ENCODE assay signal across 8 cellular contexts in genomic region chr2:86035883-86036789, GRCh38.
DNase-seq lines count a peak whose midpoint lies in the region; ATAC-seq, FAIRE-seq and TF ChIP-seq lines count a peak whose summit lies in the region.

No MANE protein-coding gene starts in this region.

- no peak overlapping the region for H2AFZ ChIP-seq in endothelial cell of umbilical vein (ENCODE audit: low read depth, low read length)

- H3K36me3 ChIP-seq in endothelial cell of umbilical vein (ENCODE audit: control insufficient read depth in 2 of 2, extremely low read depth in 1 of 2, insufficient read depth in 2 of 2, low read length in 2 of 2) (peaks cover 4 to 22% of the 10 kb centered on the region in 2 experiments), muscle layer of colon (ENCODE audit: insufficient read depth, low read length) (peaks cover 46% of the 10 kb centered on the region)

- H3K4me1 Mint-ChIP-seq in activated CD8-positive, alpha-beta T cell treated with anti-CD3 and anti-CD28 coated beads, Interleukin-2, amount 10 ng/mL, durations not matched to agents 7 days and 5 days (ENCODE audit: low read depth): peaks cover 86% of the 10 kb centered on the region
- peaks cover 72% of the 10 kb centered on the region for H3K4me1 Mint-ChIP-seq in stimulated activated naive CD8-positive, alpha-beta T cell treated with anti-CD3 and anti-CD28 coated beads, Interleukin-15, Interleukin-2, amounts not matched to agents 100 ng/mL and 50 ng/mL, for 24 hours (ENCODE audit: low read depth)

- peak overlapping the region; percentile 95 for H3K27ac Mint-ChIP-seq in activated CD8-positive, alpha-beta T cell treated with anti-CD3 and anti-CD28 coated beads, Interleukin-2, amount 10 ng/mL, durations not matched to agents 7 days and 5 days
- peak overlapping the region; percentile 97 for H3K27ac Mint-ChIP-seq in stimulated activated naive CD8-positive, alpha-beta T cell treated with anti-CD3 and anti-CD28 coated beads, Interleukin-15, Interleukin-2, amounts not matched to agents 100 ng/mL and 50 ng/mL, for 24 hours

- BruUV-seq in endothelial cell of umbilical vein (replicated peaks; lab: Mats Ljungman, UMichigan): TSS peak; percentile 56

- H3K27ac ChIP-seq in endothelial cell of umbilical vein (ENCODE audit: insufficient read depth, low read depth, low read length): peak overlapping the region; percentile 96
- peak overlapping the region; percentile 63 for H3K27ac ChIP-seq in muscle layer of colon (ENCODE audit: low read depth, low read length)

- H3K9me3 ChIP-seq in endothelial cell of umbilical vein (replicated peaks; ENCODE audit: control insufficient read depth, insufficient read depth, low read length) (no peaks in the 10 kb centered on the region), muscle layer of colon (ENCODE audit: low read length) (no peaks in the 10 kb centered on the region)

- peak overlapping the region; percentile 66 for H3K9ac ChIP-seq in endothelial cell of umbilical vein (replicated peaks; ENCODE audit: extremely low read depth, insufficient read depth, low read length)
- H3K9ac ChIP-seq in muscle layer of colon (ENCODE audit: low read length): peak overlapping the region; percentile 15

- no peaks in the 10 kb centered on the region for H3K27me3 ChIP-seq in endothelial cell of umbilical vein (ENCODE audit: control insufficient read depth in 2 of 2, insufficient read depth in 2 of 2, low read length in 2 of 2)
- H3K27me3 ChIP-seq in muscle layer of colon (ENCODE audit: control insufficient read depth in 1 of 2, insufficient read depth in 2 of 2, low read length in 2 of 2): no peaks in the 10 kb centered on the region

- H3K4me3 ChIP-seq in endothelial cell of umbilical vein (replicated peaks in 1 of 3; ENCODE audit: insufficient read depth in 1 of 3, low read depth in 1 of 3, low read length in 3 of 3) (peak overlapping the region in 1 of 3 experiments; percentile 2), muscle layer of colon (ENCODE audit: low read depth in 1 of 2, low read length in 2 of 2) (no peak overlapping the region)

- H3K36me3 Mint-ChIP-seq in activated CD8-positive, alpha-beta T cell treated with anti-CD3 and anti-CD28 coated beads, Interleukin-2, amount 10 ng/mL, durations not matched to agents 7 days and 5 days (ENCODE audit: low read depth): peaks cover 75% of the 10 kb centered on the region
- H3K36me3 Mint-ChIP-seq in stimulated activated naive CD8-positive, alpha-beta T cell treated with anti-CD3 and anti-CD28 coated beads, Interleukin-15, Interleukin-2, amounts not matched to agents 100 ng/mL and 50 ng/mL, for 24 hours (ENCODE audit: low read depth): peaks cover 84% of the 10 kb centered on the region

- peak; percentile 83 for ATAC-seq in GM18867 (IDR thresholded peaks at IDR 0.05; ENCODE audit: unreplicated experiment)
- ATAC-seq in HG03097 (IDR thresholded peaks at IDR 0.05; ENCODE audit: low FRiP score, unreplicated experiment): peak; percentile 49
- peak; percentile 48 for ATAC-seq in activated CD8-positive, alpha-beta T cell treated with anti-CD3 and anti-CD28 coated beads, Interleukin-2, amount 10 ng/mL, durations not matched to agents 7 days and 5 days

- no peaks in the 10 kb centered on the region for H3K9me1 ChIP-seq in endothelial cell of umbilical vein (replicated peaks; ENCODE audit: control insufficient read depth, extremely low read depth, insufficient read depth, low read length)

- FAIRE-seq in endothelial cell of umbilical vein (lab: Jason Lieb, UNC): peak; percentile 99

- intact Hi-C loops in endothelial cell of umbilical vein (cut with micrococcal nuclease): loop anchor here (1.0 kb wide), 7 partner anchors 8 to 264 kb away; no protein-coding TSS in a partner anchor

- no peaks in the 10 kb centered on the region for H3K79me2 ChIP-seq in endothelial cell of umbilical vein (ENCODE audit: control insufficient read depth, insufficient read depth, low read length)

- CTCF ChIA-PET in activated CD8-positive, alpha-beta T cell treated with anti-CD3 and anti-CD28 coated beads, Interleukin-2, amount 10 ng/mL, durations not matched to agents 7 days and 5 days (lab: Charles Lee): interaction anchor here (0.7 to 12.9 kb wide), 35 partner anchors 9 to 399 kb away, joined by 3 to 161 read pairs (median 5); partner anchors contain the start of gene ST3GAL5
- CTCF ChIA-PET in endothelial cell of umbilical vein (lab: Charles Lee): interaction anchor here (1.0 to 6.6 kb wide), 14 partner anchors 8 to 399 kb away, joined by 3 to 95 read pairs (median 6); partner anchors contain the start of gene ST3GAL5

- H3K4me2 ChIP-seq in endothelial cell of umbilical vein (ENCODE audit: insufficient read depth, low read length): peak overlapping the region; percentile 56

- no peaks in the 10 kb centered on the region for H3K27me3 Mint-ChIP-seq in activated CD8-positive, alpha-beta T cell treated with anti-CD3 and anti-CD28 coated beads, Interleukin-2, amount 10 ng/mL, durations not matched to agents 7 days and 5 days (ENCODE audit: low read depth)
- no peaks in the 10 kb centered on the region for H3K27me3 Mint-ChIP-seq in stimulated activated naive CD8-positive, alpha-beta T cell treated with anti-CD3 and anti-CD28 coated beads, Interleukin-15, Interleukin-2, amounts not matched to agents 100 ng/mL and 50 ng/mL, for 24 hours

- TF ChIP-seq POLR2A in endothelial cell of umbilical vein (IDR thresholded peaks at IDR 0.05; ENCODE audit: low read depth, low read length): no peak

- no peaks in the 10 kb centered on the region for H4K20me1 ChIP-seq in endothelial cell of umbilical vein (replicated peaks; ENCODE audit: control insufficient read depth, extremely low read depth, insufficient read depth, low read length)

- peak overlapping the region; percentile 61 for H3K4me3 Mint-ChIP-seq in activated CD8-positive, alpha-beta T cell treated with anti-CD3 and anti-CD28 coated beads, Interleukin-2, amount 10 ng/mL, durations not matched to agents 7 days and 5 days
- H3K4me3 Mint-ChIP-seq in stimulated activated naive CD8-positive, alpha-beta T cell treated with anti-CD3 and anti-CD28 coated beads, Interleukin-15, Interleukin-2, amounts not matched to agents 100 ng/mL and 50 ng/mL, for 24 hours: peak overlapping the region; percentile 77

- H3K4me1 ChIP-seq in endothelial cell of umbilical vein (ENCODE audit: control insufficient read depth, extremely low read depth, insufficient read depth, low read length): peaks cover 43% of the 10 kb centered on the region
- peaks cover 34% of the 10 kb centered on the region for H3K4me1 ChIP-seq in muscle layer of colon (ENCODE audit: insufficient read depth, low read length)

- peak in 1 of 2 donors; percentile 30 for TF ChIP-seq CTCF in endothelial cell of umbilical vein (IDR thresholded peaks at IDR 0.05; ENCODE audit: extremely low read depth in 1 of 2, insufficient read depth in 1 of 2, low read depth in 1 of 2, low read length in 2 of 2)

- DNase-seq in AG08395 (ENCODE audit: low spot score) (peak; percentile 87), NCI-H345 (lab: John Stamatoyannopoulos, UW) (peak; percentile 95), endothelial cell of umbilical vein (ENCODE audit: low read depth, low spot score) (peak; percentile 94)
- DNase-seq in activated CD8-positive, alpha-beta T cell treated with anti-CD3 and anti-CD28 coated beads, Interleukin-2, amount 10 ng/mL, durations not matched to agents 7 days and 5 days: peak; percentile 81

- dilution Hi-C loops in endothelial cell of umbilical vein (cut with MboI; ENCODE audit: extremely low pct_ligation_motif_present, low sequenced_read_pairs): no loop called here

- no peaks in the 10 kb centered on the region for H3K9me3 Mint-ChIP-seq in activated CD8-positive, alpha-beta T cell treated with anti-CD3 and anti-CD28 coated beads, Interleukin-2, amount 10 ng/mL, durations not matched to agents 7 days and 5 days (ENCODE audit: insufficient read depth)
- H3K9me3 Mint-ChIP-seq in stimulated activated naive CD8-positive, alpha-beta T cell treated with anti-CD3 and anti-CD28 coated beads, Interleukin-15, Interleukin-2, amounts not matched to agents 100 ng/mL and 50 ng/mL, for 24 hours: no peaks in the 10 kb centered on the region

- POLR2A ChIA-PET in activated CD8-positive, alpha-beta T cell treated with anti-CD3 and anti-CD28 coated beads, Interleukin-2, amount 10 ng/mL, durations not matched to agents 7 days and 5 days (lab: Charles Lee): interaction anchor here (0.6 to 4.0 kb wide), 15 partner anchors 9 to 270 kb away, joined by 3 to 33 read pairs (median 5); partner anchors contain the start of genes PTCD3 and ST3GAL5
- POLR2A ChIA-PET in endothelial cell of umbilical vein (lab: Charles Lee): interaction anchor here (1.5 to 2.5 kb wide), 3 partner anchors 8 to 147 kb away, joined by 6 to 9 read pairs (median 8); partner anchors contain the start of gene ST3GAL5

TF ChIP-seq in endothelial cell of umbilical vein, 7 proteins besides CTCF, POLR2A, EP300 and RAD21:
- TF ChIP-seq JUN (IDR thresholded peaks at IDR 0.05; ENCODE audit: borderline replicate concordance, insufficient read depth, insufficient read length, low read depth) (no peak), FOS (IDR thresholded peaks at IDR 0.05; ENCODE audit: borderline replicate concordance, insufficient read depth, low read length) (no peak), EZH2 (IDR thresholded peaks at IDR 0.05; ENCODE audit: borderline replicate concordance, low read depth, low read length, severe bottlenecking) (no peak), POLR2AphosphoS5 (IDR thresholded peaks at IDR 0.05; ENCODE audit: insufficient read depth, low read depth, low read length) (peak; percentile 81), GATA2 (IDR thresholded peaks at IDR 0.05; ENCODE audit: insufficient read depth, insufficient read length, low read depth, low read length) (no peak), MAX (IDR thresholded peaks at IDR 0.05; ENCODE audit: insufficient read depth, insufficient read length) (no peak), MYC (IDR thresholded peaks at IDR 0.05; ENCODE audit: low read depth, low read length) (no peak)
TF ChIP-seq in endothelial cell of umbilical vein: peak in this region for 1.
